1 cellular context compared by ENCODE assay signal in the genomic region with DNA sequence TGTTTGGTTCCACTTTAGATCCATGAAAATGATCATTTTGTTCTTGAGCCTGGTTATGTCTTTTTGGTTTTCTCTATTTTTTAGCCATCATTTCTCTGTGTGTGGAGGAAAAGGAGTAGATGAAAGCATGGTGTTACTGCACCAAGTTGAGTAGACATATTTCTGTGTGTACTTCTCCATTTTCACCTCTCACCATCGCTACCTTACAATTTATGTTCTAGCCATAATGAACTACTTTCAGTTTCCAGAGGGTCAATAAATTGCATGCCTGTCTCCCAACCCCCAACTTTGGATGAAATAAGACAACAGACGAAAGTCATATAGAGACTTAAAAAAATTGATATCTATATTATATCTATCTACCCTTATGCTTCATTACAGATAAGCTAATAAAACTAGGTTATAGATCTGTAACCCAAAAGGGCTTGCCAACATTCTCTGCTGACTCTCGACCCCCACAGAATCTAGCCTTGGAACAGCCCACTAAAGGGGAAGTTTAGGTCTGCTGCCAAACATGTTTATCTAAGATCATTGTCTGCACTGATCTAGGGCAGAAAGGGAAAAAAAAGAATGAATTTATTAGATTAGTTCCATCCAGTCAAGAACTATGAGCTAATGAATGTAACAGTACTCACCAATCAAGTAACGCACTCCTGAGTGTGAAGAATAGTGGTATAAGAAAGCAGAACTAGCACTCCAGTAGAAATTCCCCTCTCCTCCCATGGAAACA.
TF ChIP-seq lines count a peak whose summit lies in the region.

No MANE protein-coding gene starts in this region.

TF ChIP-seq in GM23338, 12 proteins besides CTCF, POLR2A, EP300 and RAD21:
- TF ChIP-seq, protein P1, sequence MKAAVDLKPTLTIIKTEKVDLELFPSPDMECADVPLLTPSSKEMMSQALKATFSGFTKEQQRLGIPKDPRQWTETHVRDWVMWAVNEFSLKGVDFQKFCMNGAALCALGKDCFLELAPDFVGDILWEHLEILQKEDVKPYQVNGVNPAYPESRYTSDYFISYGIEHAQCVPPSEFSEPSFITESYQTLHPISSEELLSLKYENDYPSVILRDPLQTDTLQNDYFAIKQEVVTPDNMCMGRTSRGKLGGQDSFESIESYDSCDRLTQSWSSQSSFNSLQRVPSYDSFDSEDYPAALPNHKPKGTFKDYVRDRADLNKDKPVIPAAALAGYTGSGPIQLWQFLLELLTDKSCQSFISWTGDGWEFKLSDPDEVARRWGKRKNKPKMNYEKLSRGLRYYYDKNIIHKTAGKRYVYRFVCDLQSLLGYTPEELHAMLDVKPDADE (IDR thresholded peaks at IDR 0.05): no peak
- TF ChIP-seq, protein P2, sequence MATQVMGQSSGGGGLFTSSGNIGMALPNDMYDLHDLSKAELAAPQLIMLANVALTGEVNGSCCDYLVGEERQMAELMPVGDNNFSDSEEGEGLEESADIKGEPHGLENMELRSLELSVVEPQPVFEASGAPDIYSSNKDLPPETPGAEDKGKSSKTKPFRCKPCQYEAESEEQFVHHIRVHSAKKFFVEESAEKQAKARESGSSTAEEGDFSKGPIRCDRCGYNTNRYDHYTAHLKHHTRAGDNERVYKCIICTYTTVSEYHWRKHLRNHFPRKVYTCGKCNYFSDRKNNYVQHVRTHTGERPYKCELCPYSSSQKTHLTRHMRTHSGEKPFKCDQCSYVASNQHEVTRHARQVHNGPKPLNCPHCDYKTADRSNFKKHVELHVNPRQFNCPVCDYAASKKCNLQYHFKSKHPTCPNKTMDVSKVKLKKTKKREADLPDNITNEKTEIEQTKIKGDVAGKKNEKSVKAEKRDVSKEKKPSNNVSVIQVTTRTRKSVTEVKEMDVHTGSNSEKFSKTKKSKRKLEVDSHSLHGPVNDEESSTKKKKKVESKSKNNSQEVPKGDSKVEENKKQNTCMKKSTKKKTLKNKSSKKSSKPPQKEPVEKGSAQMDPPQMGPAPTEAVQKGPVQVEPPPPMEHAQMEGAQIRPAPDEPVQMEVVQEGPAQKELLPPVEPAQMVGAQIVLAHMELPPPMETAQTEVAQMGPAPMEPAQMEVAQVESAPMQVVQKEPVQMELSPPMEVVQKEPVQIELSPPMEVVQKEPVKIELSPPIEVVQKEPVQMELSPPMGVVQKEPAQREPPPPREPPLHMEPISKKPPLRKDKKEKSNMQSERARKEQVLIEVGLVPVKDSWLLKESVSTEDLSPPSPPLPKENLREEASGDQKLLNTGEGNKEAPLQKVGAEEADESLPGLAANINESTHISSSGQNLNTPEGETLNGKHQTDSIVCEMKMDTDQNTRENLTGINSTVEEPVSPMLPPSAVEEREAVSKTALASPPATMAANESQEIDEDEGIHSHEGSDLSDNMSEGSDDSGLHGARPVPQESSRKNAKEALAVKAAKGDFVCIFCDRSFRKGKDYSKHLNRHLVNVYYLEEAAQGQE (IDR thresholded peaks at IDR 0.05; ENCODE audit: unreplicated experiment): no peak
- TF ChIP-seq EZH2 (IDR thresholded peaks at IDR 0.05; ENCODE audit: low read depth, unreplicated experiment): no peak
- TF ChIP-seq NANOG (IDR thresholded peaks at IDR 0.05; ENCODE audit: borderline replicate concordance): no peak
